ENCODE assay signal across 22 cellular contexts in the genomic region with DNA sequence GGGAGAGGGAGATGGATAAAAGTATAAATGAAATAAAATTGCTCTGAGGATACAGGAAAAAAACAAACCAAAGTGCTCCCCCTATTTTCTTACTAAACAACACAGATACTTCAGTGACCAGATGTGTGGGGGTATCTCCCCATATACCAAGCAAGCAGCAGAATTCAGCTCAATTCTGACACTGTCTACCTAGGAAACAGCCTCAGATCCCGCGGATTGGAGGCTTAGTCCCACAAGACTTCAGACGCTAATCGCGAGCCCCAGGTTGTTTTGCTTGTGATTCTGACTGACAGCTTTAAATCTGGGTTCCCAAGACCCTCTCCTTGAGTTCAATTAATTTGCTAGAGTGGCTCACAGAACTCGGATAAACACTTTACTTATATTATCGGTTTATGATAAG. TPM values are rescaled to one million over a fixed set of nuclear protein-coding genes. Genes with fewer than 3 reads are reported as not detected.
DNase-seq lines count a peak whose midpoint lies in the region; ATAC-seq, FAIRE-seq and TF ChIP-seq lines count a peak whose summit lies in the region.
"Had no signal": no experiment of that assay in that cellular context is flagged by ENCODE, and none has a peak within 500 bp of the region (broad histone marks: within the 10 kb centered on the region; RNA-seq: fewer than 3 reads in every experiment).

No MANE protein-coding gene starts in this region.

- TF ChIP-seq CTCF in heart right ventricle (IDR thresholded peaks at IDR 0.05) (no peak), keratinocyte (optimal IDR thresholded peaks at IDR 0.05 in 1 of 3, IDR thresholded peaks at IDR 0.05 in 1 of 3, conservative IDR thresholded peaks at IDR 0.05 in 1 of 3; ENCODE audit: extremely low read depth in 1 of 3, insufficient read depth in 2 of 3, low read length in 3 of 3) (no peak), transverse colon (IDR thresholded peaks at IDR 0.05) (no peak)

- H3K9me3 ChIP-seq in heart right ventricle (no peaks in the 10 kb centered on the region), right cardiac atrium (ENCODE audit: control insufficient read depth, low read length) (no peaks in the 10 kb centered on the region), SJCRH30 (replicated peaks) (no peaks in the 10 kb centered on the region), keratinocyte (ENCODE audit: control insufficient read depth, low read depth, low read length) (no peaks in the 10 kb centered on the region), transverse colon (no peaks in the 10 kb centered on the region)
- H3K9me3 ChIP-seq: psoas muscle, spleen had no signal

- peak overlapping the region in 7 of 10 donors; percentile 77 to 90 (median 86) for H3K27ac ChIP-seq in heart right ventricle
- H3K27ac ChIP-seq in right cardiac atrium (ENCODE audit: low read length), result no peak overlapping the region
- H3K27ac ChIP-seq in SJCRH30, result peak overlapping the region; percentile 55
- H3K27ac ChIP-seq in keratinocyte (ENCODE audit: control insufficient read depth, insufficient read depth, low read length), result peak overlapping the region; percentile 36
- peak overlapping the region; percentile 83 to 92 (median 86) for H3K27ac ChIP-seq in transverse colon
- H3K27ac ChIP-seq: WERI-Rb-1 had no signal

- no peaks in the 10 kb centered on the region for H3K36me3 ChIP-seq in heart right ventricle
- H3K36me3 ChIP-seq in SJCRH30, result no peaks in the 10 kb centered on the region
- H3K36me3 ChIP-seq in keratinocyte (ENCODE audit: control insufficient read depth in 2 of 2, extremely low read depth in 1 of 2, insufficient read depth in 2 of 2, low read length in 2 of 2), result no peaks in the 10 kb centered on the region
- H3K36me3 ChIP-seq in transverse colon, result no peaks in the 10 kb centered on the region
- H3K36me3 ChIP-seq: spleen, WERI-Rb-1 had no signal

- H3K9ac ChIP-seq in keratinocyte (ENCODE audit: control insufficient read depth, extremely low read depth, insufficient read depth, low read length), result no peak overlapping the region

- dilution Hi-C loops in keratinocyte (cut with MboI; ENCODE audit: extremely low pct_ligation_motif_present, low sequenced_read_pairs), result no loop called here

- WGBS in heart right ventricle, 2 donors, result 90 to 91% methylated on average over 7 of the region's 7 CpGs
- WGBS in right cardiac atrium, result 89% methylated on average over 7 of the region's 7 CpGs
- 94 to 100% methylated on average over 6 to 7 of the region's 7 CpGs for WGBS in transverse colon (ENCODE audit: low coverage in 1 of 2), 2 donors

- no peaks in the 10 kb centered on the region for H3K9me1 ChIP-seq in keratinocyte (ENCODE audit: control insufficient read depth, extremely low read depth, insufficient read depth, low read length)

- peaks cover 18 to 40% (median 30%) of the 10 kb centered on the region in 9 donors for H3K4me1 ChIP-seq in heart right ventricle
- H3K4me1 ChIP-seq in right cardiac atrium (ENCODE audit: control insufficient read depth, insufficient read depth, low read length), result peaks cover 19% of the 10 kb centered on the region
- H3K4me1 ChIP-seq in SJCRH30, result no peaks in the 10 kb centered on the region
- peaks cover 21% of the 10 kb centered on the region for H3K4me1 ChIP-seq in keratinocyte (ENCODE audit: control insufficient read depth, extremely low read depth, insufficient read depth, low read length)
- H3K4me1 ChIP-seq in transverse colon, result peaks cover 17 to 38% (median 31%) of the 10 kb centered on the region in 4 donors

- no peak for TF ChIP-seq POLR2A in transverse colon (IDR thresholded peaks at IDR 0.05)

- H3K4me3 ChIP-seq in heart right ventricle (no peak overlapping the region), right cardiac atrium (ENCODE audit: low read length) (no peak overlapping the region), SJCRH30 (peak overlapping the region; percentile 28), keratinocyte (ENCODE audit: control insufficient read depth in 2 of 3, extremely low read depth in 1 of 3, insufficient read depth in 2 of 3, low read depth in 1 of 3, low read length in 3 of 3) (no peak overlapping the region), transverse colon (no peak overlapping the region)
- H3K4me3 ChIP-seq: GM12878, psoas muscle, spleen had no signal

- H3K79me2 ChIP-seq in keratinocyte (ENCODE audit: control insufficient read depth, insufficient read depth, low read length), result no peaks in the 10 kb centered on the region

- intact Hi-C loops in heart right ventricle (cut with DNase I) (loop anchor here in 2 of 10 donors (5.0 kb wide), 1 partner anchor 45 kb away; no protein-coding TSS in a partner anchor), right cardiac atrium (cut with DNase I) (loop anchor here in 1 of 4 donors (5.0 kb wide), 1 partner anchor 45 kb away; no protein-coding TSS in a partner anchor), transverse colon (cut with DNase I; ENCODE audit: low total_unique reads) (no loop called here)

- DNase-seq in heart right ventricle, result no peak
- DNase-seq in right cardiac atrium, result no peak
- DNase-seq in SJCRH30, result no peak
- no peak for DNase-seq in keratinocyte (ENCODE audit: low read depth, low spot score)
- DNase-seq in transverse colon, result no peak
- DNase-seq in mucosa of gallbladder (ENCODE audit: low spot score), result no peak
- no peak for DNase-seq in HEK293T (ENCODE audit: extremely low spot score)
- no peak for DNase-seq in activated CD4-positive, alpha-beta T cell treated with anti-CD3 and anti-CD28 coated beads for 48 hours
- DNase-seq: activated CD8-positive, alpha-beta T cell treated with anti-CD3 and anti-CD28 coated beads, Interleukin-2, amount 10 ng/mL, durations not matched to agents 7 days and 5 days; activated T-cell treated with anti-CD3 and anti-CD28 coated beads, Interleukin-2, amount 50 U/mL, for 48 hours; DMS153; NCI-H1436 treated with DMSO at 0.1 percent for 48 hours; spleen; T-helper 17 cell; WERI-Rb-1 had no signal

- peak overlapping the region; percentile 47 for H3K4me2 ChIP-seq in keratinocyte (ENCODE audit: control insufficient read depth, extremely low read depth, insufficient read depth, low read depth, low read length)

- FAIRE-seq in keratinocyte (lab: Jason Lieb, UNC), result no peak
- FAIRE-seq: astrocyte, colon, endometrium, GM12878, H1 had no signal

- H3K27me3 ChIP-seq in heart right ventricle (no peaks in the 10 kb centered on the region), right cardiac atrium (ENCODE audit: control insufficient read depth, insufficient read depth) (no peaks in the 10 kb centered on the region), SJCRH30 (no peaks in the 10 kb centered on the region), keratinocyte (ENCODE audit: control insufficient read depth, extremely low read depth, insufficient read depth, low read length) (no peaks in the 10 kb centered on the region), transverse colon (no peaks in the 10 kb centered on the region)
- H3K27me3 ChIP-seq: spleen had no signal

- ATAC-seq in heart right ventricle (no peak), right cardiac atrium (no peak)
- ATAC-seq: activated CD8-positive, alpha-beta T cell treated with anti-CD3 and anti-CD28 coated beads, Interleukin-2, amount 10 ng/mL, durations not matched to agents 7 days and 5 days; activated naive CD4-positive, alpha-beta T cell treated with anti-CD3 and anti-CD28 coated beads, Interleukin-2, amount 50 U/mL, for 72 hours; GM12878; psoas muscle; T-helper 17 cell had no signal

- H4K20me1 ChIP-seq in keratinocyte (ENCODE audit: control insufficient read depth, extremely low read depth, insufficient read depth, low read length), result no peaks in the 10 kb centered on the region

- in situ Hi-C loops in transverse colon (cut with MboI; ENCODE audit: low pct_ligation_motif_present in 1 of 4, low pct_unique_long_range_greater_than_20kb in 1 of 4, low sequenced_read_pairs in 3 of 4), result no loop called here

- POLR2A ChIA-PET in HEK293T (lab: Yijun Ruan, JAX), result no interaction called here

- no peak for TF ChIP-seq EP300 in transverse colon (IDR thresholded peaks at IDR 0.05; ENCODE audit: low read depth)

- peak overlapping the region; percentile 90 for H2AFZ ChIP-seq in keratinocyte (ENCODE audit: control insufficient read depth, low read length)

- CTCF ChIA-PET in HEK293T (lab: Yijun Ruan, JAX), result no interaction called here

TF ChIP-seq in HEK293T, 16 proteins besides CTCF, POLR2A, EP300 and RAD21 (continues in another document):
- TF ChIP-seq FOXA1 (IDR thresholded peaks at IDR 0.05), result no peak
- TF ChIP-seq CTBP1 (IDR thresholded peaks at IDR 0.05; ENCODE audit: borderline replicate concordance), result no peak
- no peak for TF ChIP-seq FOXK2 (IDR thresholded peaks at IDR 0.05)
- TF ChIP-seq BHLHE40 (IDR thresholded peaks at IDR 0.05; ENCODE audit: borderline replicate concordance), result no peak
- no peak for TF ChIP-seq SP1 (IDR thresholded peaks at IDR 0.05)
- TF ChIP-seq L3MBTL2 (conservative IDR thresholded peaks at IDR 0.05), result no peak
- no peak for TF ChIP-seq FOXM1 (IDR thresholded peaks at IDR 0.05; ENCODE audit: borderline replicate concordance)
- TF ChIP-seq, protein P1, sequence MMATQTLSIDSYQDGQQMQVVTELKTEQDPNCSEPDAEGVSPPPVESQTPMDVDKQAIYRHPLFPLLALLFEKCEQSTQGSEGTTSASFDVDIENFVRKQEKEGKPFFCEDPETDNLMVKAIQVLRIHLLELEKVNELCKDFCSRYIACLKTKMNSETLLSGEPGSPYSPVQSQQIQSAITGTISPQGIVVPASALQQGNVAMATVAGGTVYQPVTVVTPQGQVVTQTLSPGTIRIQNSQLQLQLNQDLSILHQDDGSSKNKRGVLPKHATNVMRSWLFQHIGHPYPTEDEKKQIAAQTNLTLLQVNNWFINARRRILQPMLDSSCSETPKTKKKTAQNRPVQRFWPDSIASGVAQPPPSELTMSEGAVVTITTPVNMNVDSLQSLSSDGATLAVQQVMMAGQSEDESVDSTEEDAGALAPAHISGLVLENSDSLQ (IDR thresholded peaks at IDR 0.05), result no peak
- no peak for TF ChIP-seq ELF4 (IDR thresholded peaks at IDR 0.05)
- TF ChIP-seq HDGF (IDR thresholded peaks at IDR 0.05; ENCODE audit: borderline replicate concordance), result no peak

RNA-seq across cellular contexts. Expression of a gene that starts 17.3 kb away (rescaled TPM):
- total RNA-seq in heart right ventricle, result 10 to 100 TPM; 41.0 to 98.5 (median 58.7) TPM
- 10 to 100 TPM; 73.7 to 88.4 TPM for polyA plus RNA-seq in heart right ventricle
- total RNA-seq in right cardiac atrium, result 100 to 1,000 TPM in 3 of 4 donors, 10 to 100 TPM in 1; 74.0 to 125 (median 103) TPM
- polyA plus RNA-seq in right cardiac atrium, result 81.2 TPM
- 24.5 and 25.7 TPM in 2 replicates for total RNA-seq in SJCRH30 (2014; rRNA removed; shearing (Covaris generic))
- polyA plus RNA-seq in keratinocyte, result 35.2 to 123 TPM (median 92.6 TPM) in 3 replicates
- 199 TPM for polyA plus RNA-seq in keratinocyte (2011; ENCODE audit: low read depth)
- 33.0 and 56.7 TPM in 2 replicates for polyA plus RNA-seq in keratinocyte (2011; cell fraction: cytosol; rRNA removed)
- polyA plus RNA-seq in keratinocyte (2011; cell fraction: nucleus; rRNA removed), result 250 and 467 TPM in 2 replicates
- polyA plus RNA-seq in keratinocyte (2012; ENCODE audit: low replicate concordance), result 30.3 and 200 TPM in 2 replicates
- 122 to 241 TPM (median 215 TPM) in 3 replicates for polyA minus RNA-seq in keratinocyte
- polyA minus RNA-seq in keratinocyte (2011; cell fraction: cytosol; rRNA and poly(A)+ RNA removed), result 85.2 TPM
- 232 and 287 TPM in 2 replicates for polyA minus RNA-seq in keratinocyte (2011; cell fraction: nucleus; rRNA and poly(A)+ RNA removed)
- total RNA-seq in transverse colon, result 1,000 to 10,000 TPM in 1 of 4 donors, 100 to 1,000 TPM in 3; 362 to 1,916 (median 456) TPM
- 74.8 TPM for total RNA-seq in mucosa of gallbladder
